Comparison of ENCODE assay signal across 8 cellular contexts in genomic region chr17:42979511-42980273, GRCh38. TPM values are rescaled to one million over a fixed set of nuclear protein-coding genes. Genes with fewer than 3 reads are reported as not detected.
DNase-seq lines count a peak whose midpoint lies in the region; ATAC-seq and TF ChIP-seq lines count a peak whose summit lies in the region.

PTGES3L (minus strand) TSS chr17:42980080; CDS start chr17:42980053, 27 bp downstream.

- peak within 1 kb of the TSS; percentile 76 for H3K27ac ChIP-seq in osteoblast (ENCODE audit: low read depth, low read length)

- H3K36me3 ChIP-seq in osteoblast (ENCODE audit: insufficient read depth, low read length) = no peaks in the 10 kb centered on the region

- CTCF ChIA-PET in activated naive CD4-positive, alpha-beta T cell treated with anti-CD3 and anti-CD28 coated beads for 36 hours (lab: Charles Lee) = interaction anchor here (0.6 to 1.5 kb wide), 3 partner anchors 17 to 931 kb away, joined by 3 to 4 read pairs (median 3); partner anchors contain the start of gene RPL27

- H3K36me3 Mint-ChIP-seq in activated naive CD4-positive, alpha-beta T cell treated with anti-CD3 and anti-CD28 coated beads for 36 hours (ENCODE audit: low read depth) = peaks cover under 1% of the 10 kb centered on the region
- no peaks in the 10 kb centered on the region for H3K36me3 Mint-ChIP-seq in glutamatergic neuron (ENCODE audit: unreplicated experiment)

- H3K4me2 ChIP-seq in osteoblast (ENCODE audit: insufficient read depth, low read length) = peak within 1 kb of the TSS; percentile 100

- peaks cover 6% of the 10 kb centered on the region for H4K20me1 ChIP-seq in osteoblast (ENCODE audit: insufficient read depth, low read length)

- peak within 1 kb of the TSS; percentile 99 for H3K4me3 ChIP-seq in osteoblast (ENCODE audit: insufficient read depth, low read length)

- H3K27me3 ChIP-seq in osteoblast (ENCODE audit: insufficient read depth, low read length) = no peaks in the 10 kb centered on the region

- peaks cover 17% of the 10 kb centered on the region for H3K4me1 ChIP-seq in osteoblast (ENCODE audit: insufficient read depth, low read length)

- intact Hi-C loops in activated naive CD4-positive, alpha-beta T cell treated with anti-CD3 and anti-CD28 coated beads for 36 hours (cut with micrococcal nuclease) = loop anchor here (1.0 to 2.0 kb wide), 6 partner anchors 15 to 191 kb away; partner anchors contain the start of genes AARSD1, BECN1, BRCA1 and PSME3

- ATAC-seq in HG02642 (IDR thresholded peaks at IDR 0.05; ENCODE audit: poor library complexity, unreplicated experiment) (peak; percentile 34), GM21367 (IDR thresholded peaks at IDR 0.05; ENCODE audit: unreplicated experiment) (no peak), GM19351 (IDR thresholded peaks at IDR 0.05; ENCODE audit: unreplicated experiment) (no peak)

- peak within 1 kb of the TSS; percentile 88 for H2AFZ ChIP-seq in osteoblast (ENCODE audit: low read length)

- TF ChIP-seq CTCF in glutamatergic neuron (IDR thresholded peaks at IDR 0.05; ENCODE audit: partially characterized antibody, unreplicated experiment) (no peak), osteoblast (IDR thresholded peaks at IDR 0.05; ENCODE audit: extremely low read depth, low read depth, low read length) (no peak)

- H3K9me3 ChIP-seq in osteoblast (ENCODE audit: low read depth, low read length) = no peaks in the 10 kb centered on the region

- H3K9me3 Mint-ChIP-seq in activated naive CD4-positive, alpha-beta T cell treated with anti-CD3 and anti-CD28 coated beads for 36 hours = no peaks in the 10 kb centered on the region
- H3K9me3 Mint-ChIP-seq in glutamatergic neuron (ENCODE audit: unreplicated experiment) = peaks cover 1% of the 10 kb centered on the region

- peaks cover 44% of the 10 kb centered on the region for H3K79me2 ChIP-seq in osteoblast (ENCODE audit: insufficient read depth, low read length)

- H3K4me1 Mint-ChIP-seq in activated naive CD4-positive, alpha-beta T cell treated with anti-CD3 and anti-CD28 coated beads for 36 hours (ENCODE audit: low read depth) = peaks cover 31% of the 10 kb centered on the region
- H3K4me1 Mint-ChIP-seq in glutamatergic neuron (ENCODE audit: low read depth, unreplicated experiment) = peaks cover 9% of the 10 kb centered on the region

- H3K4me3 Mint-ChIP-seq in activated naive CD4-positive, alpha-beta T cell treated with anti-CD3 and anti-CD28 coated beads for 36 hours = peak within 1 kb of the TSS; percentile 99
- H3K4me3 Mint-ChIP-seq in glutamatergic neuron (ENCODE audit: unreplicated experiment) = peak within 1 kb of the TSS; percentile 100

- no peaks in the 10 kb centered on the region for H3K27me3 Mint-ChIP-seq in activated naive CD4-positive, alpha-beta T cell treated with anti-CD3 and anti-CD28 coated beads for 36 hours (ENCODE audit: low read depth)
- H3K27me3 Mint-ChIP-seq in glutamatergic neuron (ENCODE audit: unreplicated experiment) = peaks cover 7% of the 10 kb centered on the region

- H3K27ac Mint-ChIP-seq in activated naive CD4-positive, alpha-beta T cell treated with anti-CD3 and anti-CD28 coated beads for 36 hours = peak within 1 kb of the TSS; percentile 90
- peak within 1 kb of the TSS; percentile 50 for H3K27ac Mint-ChIP-seq in glutamatergic neuron (ENCODE audit: unreplicated experiment)

- peak; percentile 63 for DNase-seq in DMS79 treated with DMSO at 0.1 percent for 48 hours (lab: John Stamatoyannopoulos, UW)
- DNase-seq in NCI-H345 (lab: John Stamatoyannopoulos, UW) = peak; percentile 77
- DNase-seq in activated naive CD4-positive, alpha-beta T cell treated with anti-CD3 and anti-CD28 coated beads for 36 hours = peak; percentile 71
- DNase-seq in glutamatergic neuron = peak; percentile 26
- DNase-seq in osteoblast (ENCODE audit: insufficient read length, low spot score, missing footprints) = peak; percentile 94

RNA-seq across cellular contexts. Expression of gene PTGES3L, which starts in this region (rescaled TPM):
- under 1 TPM; 0.33 to 0.57 TPM for total RNA-seq in activated naive CD4-positive, alpha-beta T cell treated with anti-CD3 and anti-CD28 coated beads for 36 hours
- total RNA-seq in glutamatergic neuron (ENCODE audit: unreplicated experiment) (4.1 TPM), osteoblast (under 0.01 and 0.29 TPM in 2 replicates)

Comparison
In these comparisons a context has a peak if more than half of its experiments do, and no peak if none do; other contexts are left out.
1. Peak in DNase-seq in activated naive CD4-positive, alpha-beta T cell treated with anti-CD3 and anti-CD28 coated beads for 36 hours; RNA of the gene not detected or under 1 TPM.
2. Peak in DNase-seq, H3K4me3 ChIP-seq, H3K27ac ChIP-seq and H3K4me2 ChIP-seq in osteoblast; RNA of the gene not detected or under 1 TPM.
3. DNase-seq: peak in every context shown above with its lines; median percentile 94 in osteoblast; 77 in NCI-H345; 71 in activated naive CD4-positive, alpha-beta T cell treated with anti-CD3 and anti-CD28 coated beads for 36 hours; 63 in DMS79 treated with DMSO at 0.1 percent for 48 hours; 26 in glutamatergic neuron.